10 cellular contexts compared by ENCODE assay signal in the genomic region with DNA sequence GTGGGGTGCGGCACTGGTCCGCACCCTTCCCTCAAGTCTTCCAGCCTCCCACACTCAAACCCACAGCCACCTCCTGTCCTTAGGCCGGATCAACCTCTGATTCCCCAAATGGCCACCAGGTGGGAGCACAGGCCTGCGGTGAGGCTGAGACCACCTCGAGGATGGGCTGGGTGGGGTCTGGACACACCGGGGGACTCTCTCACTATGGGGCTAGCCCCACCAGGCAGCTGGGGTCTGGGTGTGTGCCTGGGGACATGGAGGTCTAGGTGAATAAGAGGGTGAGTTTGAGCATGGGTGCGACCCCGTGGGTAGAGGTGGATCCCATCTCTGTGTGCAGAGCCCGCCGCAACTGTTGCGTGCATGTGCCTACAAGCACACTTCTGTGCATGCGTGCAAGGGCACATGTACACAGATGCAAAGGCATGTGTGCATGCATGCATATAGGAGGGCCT. TPM values are rescaled to one million over a fixed set of nuclear protein-coding genes. Genes with fewer than 3 reads are reported as not detected.
DNase-seq lines count a peak whose midpoint lies in the region; ATAC-seq and TF ChIP-seq lines count a peak whose summit lies in the region.
"Had no signal": no experiment of that assay in that cellular context is flagged by ENCODE, and none has a peak within 500 bp of the region (broad histone marks: within the 10 kb centered on the region; RNA-seq: fewer than 3 reads in every experiment).

No MANE protein-coding gene starts in this region.

- no peaks in the 10 kb centered on the region for H3K4me1 ChIP-seq in Panc1 (ENCODE audit: control insufficient read depth, insufficient read depth, low read length)

- CTCF ChIA-PET in Panc1 (lab: Charles Lee): interaction anchor here (0.8 kb wide), 1 partner anchor 563 kb away, joined by 3 read pairs; no protein-coding TSS in a partner anchor

- H3K9me3 ChIP-seq in Panc1 (ENCODE audit: control insufficient read depth, insufficient read depth, low read depth, low read length): no peaks in the 10 kb centered on the region

- H3K27me3 ChIP-seq in GM06990 (replicated peaks; ENCODE audit: control insufficient read depth, insufficient read depth, low read length): no peaks in the 10 kb centered on the region; the same call in 1 of the 2 replicates
- no peaks in the 10 kb centered on the region for H3K27me3 ChIP-seq in Panc1 (ENCODE audit: control insufficient read depth, insufficient read depth, low read length)

- H3K36me3 ChIP-seq in GM06990 (ENCODE audit: control insufficient read depth, insufficient read depth, low read length): no peaks in the 10 kb centered on the region
- H3K36me3 ChIP-seq in Panc1 (ENCODE audit: control insufficient read depth, insufficient read depth, low read length): no peaks in the 10 kb centered on the region

- TF ChIP-seq CTCF in GM06990 (IDR thresholded peaks at IDR 0.05; ENCODE audit: insufficient read depth, low read length, poor library complexity, severe bottlenecking) (peak; percentile 65), Panc1 (IDR thresholded peaks at IDR 0.05) (peak; percentile 75), foreskin fibroblast (IDR thresholded peaks at IDR 0.05; ENCODE audit: low read depth, low read length) (peak; percentile 55)

- ATAC-seq in Panc1 (0 out of 2 replicates have a peak, but pooled peaks have one; percentile 60), GM21786 (IDR thresholded peaks at IDR 0.05; ENCODE audit: unreplicated experiment) (no peak), HG03159 (IDR thresholded peaks at IDR 0.05; ENCODE audit: unreplicated experiment) (no peak), HG03039 (IDR thresholded peaks at IDR 0.05; ENCODE audit: unreplicated experiment) (no peak)
- ATAC-seq: activated naive CD4-positive, alpha-beta T cell treated with anti-CD3 and anti-CD28 coated beads, Interleukin-2, amount 50 U/mL, for 72 hours had no signal

- no TSS peak for BruUV-seq in Panc1 (replicated peaks; lab: Mats Ljungman, UMichigan)

- DNase-seq in 8988T (peak; percentile 36), GM06990 (ENCODE audit: extremely low read depth, insufficient read length) (no peak), Panc1 (ENCODE audit: low read depth, low spot score) (no peak), foreskin fibroblast (no peak), NCI-H187 treated with DMSO at 0.1 percent for 48 hours (lab: John Stamatoyannopoulos, UW) (no peak)
- DNase-seq: SHP77 treated with DMSO at 0.1 percent for 48 hours had no signal

- intact Hi-C loops in Panc1 (cut with micrococcal nuclease; ENCODE audit: unreplicated experiment): loop anchor here (10.0 kb wide), 1 partner anchor 310 kb away; no protein-coding TSS in a partner anchor

- no peak overlapping the region for H3K27ac ChIP-seq in Panc1 (ENCODE audit: low read length)

- POLR2A ChIA-PET in Panc1 (lab: Charles Lee): no interaction called here

- H3K4me3 ChIP-seq in GM06990 (replicated peaks; ENCODE audit: low read depth, low read length): no peak overlapping the region
- H3K4me3 ChIP-seq in Panc1 (ENCODE audit: low read depth in 2 of 2, low read length in 2 of 2): no peak overlapping the region
- no peak overlapping the region for H3K4me3 ChIP-seq in foreskin fibroblast (ENCODE audit: low read depth in 1 of 2, low read length in 2 of 2)

- in situ Hi-C loops in Panc1 (cut with HindIII; ENCODE audit: low pct_unique_long_range_greater_than_20kb, low sequenced_read_pairs): no loop called here

RNA-seq across cellular contexts. Expression of gene MYO18B, which starts 32.6 kb away (rescaled TPM):
- total RNA-seq in Panc1 (2021; ENCODE audit: unreplicated experiment): not detected
- polyA plus RNA-seq in Panc1 (2012; ENCODE audit: insufficient read length): not detected
